In the genomic region with DNA sequence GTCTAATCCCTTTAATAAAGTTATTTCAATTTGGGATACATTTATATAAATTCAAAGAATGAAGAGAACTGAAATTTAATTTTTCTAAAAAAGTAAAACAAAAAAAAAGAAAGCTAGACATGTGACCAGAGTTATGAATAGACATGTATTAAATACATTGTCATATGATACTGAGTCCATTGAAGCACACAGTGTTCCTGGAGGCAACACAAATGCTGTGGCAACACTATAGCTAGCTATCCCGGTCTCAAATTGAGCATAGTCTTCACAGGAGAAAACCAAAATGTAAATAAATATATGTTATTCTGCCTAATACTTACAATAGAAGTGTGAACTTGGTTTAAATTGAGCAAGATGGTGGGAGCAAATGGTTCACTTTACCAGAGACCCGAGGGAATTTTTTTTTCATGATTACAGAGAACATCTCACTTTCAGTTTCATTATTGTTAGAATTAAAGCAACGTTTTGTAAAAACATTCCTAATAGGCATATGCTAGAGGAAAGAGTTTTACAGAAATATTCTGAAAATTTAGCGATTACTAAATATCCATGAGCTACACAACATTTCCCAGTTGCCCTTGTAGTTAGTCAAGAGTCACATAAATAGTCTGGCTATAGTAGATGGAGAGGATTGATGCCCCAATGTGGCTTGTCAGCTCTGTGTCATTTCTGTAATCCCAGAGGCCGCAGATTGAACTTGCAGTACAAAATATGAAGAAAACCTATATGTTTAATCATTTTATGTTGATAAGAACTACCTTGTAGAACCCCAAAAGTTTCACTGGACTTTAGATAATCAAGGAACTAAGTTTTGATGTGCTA, we compare ENCODE assay signal across 1 cellular context.
TF ChIP-seq lines count a peak whose summit lies in the region.

No MANE protein-coding gene starts in this region.

TF ChIP-seq in HCT116, 20 proteins besides CTCF, POLR2A, EP300 and RAD21 (continued from another document):
- TF ChIP-seq CEBPB (IDR thresholded peaks at IDR 0.05; ENCODE audit: low read depth), result no peak
- TF ChIP-seq, protein P1, sequence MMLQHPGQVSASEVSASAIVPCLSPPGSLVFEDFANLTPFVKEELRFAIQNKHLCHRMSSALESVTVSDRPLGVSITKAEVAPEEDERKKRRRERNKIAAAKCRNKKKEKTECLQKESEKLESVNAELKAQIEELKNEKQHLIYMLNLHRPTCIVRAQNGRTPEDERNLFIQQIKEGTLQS (IDR thresholded peaks at IDR 0.05), result no peak
- TF ChIP-seq SIN3A (IDR thresholded peaks at IDR 0.05; ENCODE audit: low read depth), result no peak
- no peak for TF ChIP-seq TCF7L2 (IDR thresholded peaks at IDR 0.05; ENCODE audit: borderline replicate concordance, extremely low read depth, insufficient read depth, insufficient read length)
- TF ChIP-seq JUND (IDR thresholded peaks at IDR 0.05), result no peak
- TF ChIP-seq ZNF274 (IDR thresholded peaks at IDR 0.05; ENCODE audit: low read depth, low read length), result no peak
- TF ChIP-seq CBX3 (IDR thresholded peaks at IDR 0.05; ENCODE audit: low read depth), result no peak
- TF ChIP-seq, protein P2, sequence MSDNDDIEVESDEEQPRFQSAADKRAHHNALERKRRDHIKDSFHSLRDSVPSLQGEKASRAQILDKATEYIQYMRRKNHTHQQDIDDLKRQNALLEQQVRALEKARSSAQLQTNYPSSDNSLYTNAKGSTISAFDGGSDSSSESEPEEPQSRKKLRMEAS (IDR thresholded peaks at IDR 0.05), result no peak
- no peak for TF ChIP-seq EZH2phosphoT487 (IDR thresholded peaks at IDR 0.05; ENCODE audit: borderline replicate concordance)
- no peak for TF ChIP-seq EGR1 (IDR thresholded peaks at IDR 0.05; ENCODE audit: low read depth)
- TF ChIP-seq, protein P3, sequence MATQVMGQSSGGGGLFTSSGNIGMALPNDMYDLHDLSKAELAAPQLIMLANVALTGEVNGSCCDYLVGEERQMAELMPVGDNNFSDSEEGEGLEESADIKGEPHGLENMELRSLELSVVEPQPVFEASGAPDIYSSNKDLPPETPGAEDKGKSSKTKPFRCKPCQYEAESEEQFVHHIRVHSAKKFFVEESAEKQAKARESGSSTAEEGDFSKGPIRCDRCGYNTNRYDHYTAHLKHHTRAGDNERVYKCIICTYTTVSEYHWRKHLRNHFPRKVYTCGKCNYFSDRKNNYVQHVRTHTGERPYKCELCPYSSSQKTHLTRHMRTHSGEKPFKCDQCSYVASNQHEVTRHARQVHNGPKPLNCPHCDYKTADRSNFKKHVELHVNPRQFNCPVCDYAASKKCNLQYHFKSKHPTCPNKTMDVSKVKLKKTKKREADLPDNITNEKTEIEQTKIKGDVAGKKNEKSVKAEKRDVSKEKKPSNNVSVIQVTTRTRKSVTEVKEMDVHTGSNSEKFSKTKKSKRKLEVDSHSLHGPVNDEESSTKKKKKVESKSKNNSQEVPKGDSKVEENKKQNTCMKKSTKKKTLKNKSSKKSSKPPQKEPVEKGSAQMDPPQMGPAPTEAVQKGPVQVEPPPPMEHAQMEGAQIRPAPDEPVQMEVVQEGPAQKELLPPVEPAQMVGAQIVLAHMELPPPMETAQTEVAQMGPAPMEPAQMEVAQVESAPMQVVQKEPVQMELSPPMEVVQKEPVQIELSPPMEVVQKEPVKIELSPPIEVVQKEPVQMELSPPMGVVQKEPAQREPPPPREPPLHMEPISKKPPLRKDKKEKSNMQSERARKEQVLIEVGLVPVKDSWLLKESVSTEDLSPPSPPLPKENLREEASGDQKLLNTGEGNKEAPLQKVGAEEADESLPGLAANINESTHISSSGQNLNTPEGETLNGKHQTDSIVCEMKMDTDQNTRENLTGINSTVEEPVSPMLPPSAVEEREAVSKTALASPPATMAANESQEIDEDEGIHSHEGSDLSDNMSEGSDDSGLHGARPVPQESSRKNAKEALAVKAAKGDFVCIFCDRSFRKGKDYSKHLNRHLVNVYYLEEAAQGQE (IDR thresholded peaks at IDR 0.05; ENCODE audit: low read depth), result no peak
- no peak for TF ChIP-seq SP1 (IDR thresholded peaks at IDR 0.05; ENCODE audit: low read depth)
